In the genomic region with DNA sequence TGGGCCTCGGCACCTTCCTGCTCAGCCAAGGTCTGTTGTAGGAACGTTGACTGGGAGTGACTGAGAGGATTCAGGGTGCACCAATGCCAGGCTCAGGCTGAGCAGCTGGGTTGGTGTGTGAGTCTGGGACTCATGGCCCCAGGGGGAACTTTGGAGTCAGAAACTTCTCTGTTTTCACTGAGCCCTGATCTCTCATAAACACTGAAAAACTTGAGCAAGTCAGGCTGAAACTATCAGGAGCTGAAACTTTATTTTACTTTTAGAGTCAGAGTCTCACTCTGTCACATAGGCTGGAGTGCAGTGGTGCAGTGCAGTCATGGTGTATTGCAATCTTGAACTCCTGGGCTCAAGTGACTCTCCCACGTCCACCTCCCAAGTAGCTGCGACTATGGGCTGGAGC, we compare ENCODE assay signal across 9 cellular contexts. TPM values are rescaled to one million over a fixed set of nuclear protein-coding genes. Genes with fewer than 3 reads are reported as not detected.
DNase-seq lines count a peak whose midpoint lies in the region; ATAC-seq and TF ChIP-seq lines count a peak whose summit lies in the region.
"Had no signal": no experiment of that assay in that cellular context is flagged by ENCODE, and none has a peak within 500 bp of the region (broad histone marks: within the 10 kb centered on the region; RNA-seq: fewer than 3 reads in every experiment).

No MANE protein-coding gene starts in this region.

- H3F3A ChIP-seq in GM23338 (replicated peaks; ENCODE audit: low read depth) (no peaks in the 10 kb centered on the region), MM.1S (ENCODE audit: insufficient read depth, low read length) (peaks cover 4% of the 10 kb centered on the region)

- peak; percentile 73 for ATAC-seq in GM19023 (IDR thresholded peaks at IDR 0.05; ENCODE audit: unreplicated experiment)
- ATAC-seq in GM23338, result peak; percentile 24; the same call in 2 of the 3 replicates
- no peak for ATAC-seq in HG03139 (IDR thresholded peaks at IDR 0.05; ENCODE audit: unreplicated experiment)

- TF ChIP-seq POLR2A in transverse colon (IDR thresholded peaks at IDR 0.05), result no peak

- no peak for TF ChIP-seq CTCF in GM23338 (conservative IDR thresholded peaks at IDR 0.05; ENCODE audit: low read depth in 2 of 2)
- TF ChIP-seq CTCF in MM.1S (IDR thresholded peaks at IDR 0.05; ENCODE audit: low read length), result no peak
- no peak for TF ChIP-seq CTCF in transverse colon (IDR thresholded peaks at IDR 0.05)

- peaks cover 39% of the 10 kb centered on the region for H3K4me1 Mint-ChIP-seq in GM23338

- peaks cover 13% of the 10 kb centered on the region for H3K27me3 Mint-ChIP-seq in GM23338 (ENCODE audit: insufficient read depth, low read depth, poor library complexity)
- H3K27me3 Mint-ChIP-seq: dendritic cell treated with granulocyte-macrophage colony-stimulating factor and Interleukin-4, amounts not matched to agents 40 ng/mL and 50 ng/mL, for 4 days had no signal

- intact Hi-C loops in transverse colon (cut with DNase I; ENCODE audit: low total_unique reads), result loop anchor here (5.0 kb wide), 1 partner anchor 82 kb away; no protein-coding TSS in a partner anchor

- no peak overlapping the region for H3K4me3 Mint-ChIP-seq in GM23338
- H3K4me3 Mint-ChIP-seq: dendritic cell treated with granulocyte-macrophage colony-stimulating factor and Interleukin-4, amounts not matched to agents 40 ng/mL and 50 ng/mL, for 4 days had no signal

- no peak overlapping the region for H3K9ac ChIP-seq in MM.1S (ENCODE audit: low read length)

- in situ Hi-C loops in transverse colon (cut with MboI; ENCODE audit: low pct_ligation_motif_present in 1 of 4, low pct_unique_long_range_greater_than_20kb in 1 of 4, low sequenced_read_pairs in 3 of 4), result loop anchor here in 3 of 4 donors (5.0 to 10.0 kb wide), 2 partner anchors 199 to 202 kb away; no protein-coding TSS in a partner anchor

- H3K27ac ChIP-seq in GM23338 (ENCODE audit: low read depth), result peak overlapping the region; percentile 63
- peak overlapping the region; percentile 11; the same call in 1 of the 2 replicates for H3K27ac ChIP-seq in MM.1S (ENCODE audit: low read length)
- H3K27ac ChIP-seq in transverse colon, result no peak overlapping the region

- H3K27ac Mint-ChIP-seq in GM23338, result no peak overlapping the region; the same call in 1 of the 2 replicates
- H3K27ac Mint-ChIP-seq: dendritic cell treated with granulocyte-macrophage colony-stimulating factor and Interleukin-4, amounts not matched to agents 40 ng/mL and 50 ng/mL, for 4 days had no signal

- H3K9me3 Mint-ChIP-seq in GM23338, result no peaks in the 10 kb centered on the region; the same call in 2 of the 3 replicates

- H3K79me2 ChIP-seq in GM23338 (replicated peaks; ENCODE audit: insufficient read depth) (no peaks in the 10 kb centered on the region; the same call in 1 of the 2 replicates), MM.1S (ENCODE audit: low read length) (peaks cover 35% of the 10 kb centered on the region)

- H3K36me3 ChIP-seq in GM23338 (ENCODE audit: insufficient read depth) (no peaks in the 10 kb centered on the region; the same call in 1 of the 2 replicates), MM.1S (replicated peaks; ENCODE audit: insufficient read depth, low read length) (no peaks in the 10 kb centered on the region), transverse colon (no peaks in the 10 kb centered on the region)

- no peaks in the 10 kb centered on the region for H4K20me1 ChIP-seq in GM23338 (replicated peaks; ENCODE audit: insufficient read depth)
- no peaks in the 10 kb centered on the region for H4K20me1 ChIP-seq in MM.1S (ENCODE audit: insufficient read depth, low read length)

- H3K9me3 ChIP-seq in MM.1S (replicated peaks; ENCODE audit: insufficient read depth, low read length) (no peaks in the 10 kb centered on the region), transverse colon (no peaks in the 10 kb centered on the region)

- TF ChIP-seq EP300 in transverse colon (IDR thresholded peaks at IDR 0.05; ENCODE audit: low read depth), result no peak

- H3K4me3 ChIP-seq in GM23338 (no peak overlapping the region), MM.1S (ENCODE audit: low read length) (no peak overlapping the region), transverse colon (no peak overlapping the region)

- H3K27me3 ChIP-seq in GM23338 (ENCODE audit: insufficient read depth), result no peaks in the 10 kb centered on the region
- no peaks in the 10 kb centered on the region for H3K27me3 ChIP-seq in MM.1S (replicated peaks; ENCODE audit: insufficient read depth, low read length)
- no peaks in the 10 kb centered on the region for H3K27me3 ChIP-seq in transverse colon

- no peak overlapping the region for H2AFZ ChIP-seq in GM23338
- no peak overlapping the region for H2AFZ ChIP-seq in MM.1S (ENCODE audit: low read length)

- H3K4me1 ChIP-seq in GM23338 (ENCODE audit: insufficient read depth), result peaks cover 22% of the 10 kb centered on the region
- H3K4me1 ChIP-seq in MM.1S (ENCODE audit: low read length), result peaks cover 16% of the 10 kb centered on the region
- H3K4me1 ChIP-seq in transverse colon, result peaks cover 0 to 38% (median 10%) of the 10 kb centered on the region in 4 donors

- DNase-seq in GM23338 (ENCODE audit: low spot score), result no peak
- no peak for DNase-seq in MM.1S
- peak; percentile 23 for DNase-seq in stimulated activated CD8-positive, alpha-beta memory T cell treated with anti-CD3 and anti-CD28 coated beads, Interleukin-4, amount 100 ng/mL, for 48 hours
- DNase-seq in HT-29 (ENCODE audit: low spot score), result no peak
- no peak for DNase-seq in transverse colon
- DNase-seq: activated CD8-positive, alpha-beta memory T cell treated with anti-CD3 and anti-CD28 coated beads, Interleukin-2, amount 50 U/mL, for 48 hours had no signal

- no peaks in the 10 kb centered on the region for H3K9me2 ChIP-seq in GM23338 (ENCODE audit: insufficient read depth)
- H3K9me2 ChIP-seq in MM.1S (replicated peaks; ENCODE audit: insufficient read depth, low read length), result no peaks in the 10 kb centered on the region

- 60 to 80% methylated on average over 1 to 4 of the region's 4 CpGs for WGBS in transverse colon (ENCODE audit: low coverage in 1 of 2), 2 donors

- peaks cover 21% of the 10 kb centered on the region; the same call in 2 of the 3 replicates for H3K36me3 Mint-ChIP-seq in GM23338 (ENCODE audit: low read depth)

- no peak overlapping the region for H3K4me2 ChIP-seq in GM23338
- H3K4me2 ChIP-seq in MM.1S (ENCODE audit: low read depth, low read length), result no peak overlapping the region

TF ChIP-seq in GM23338, 12 proteins besides CTCF, POLR2A, EP300 and RAD21:
- TF ChIP-seq, protein P1, sequence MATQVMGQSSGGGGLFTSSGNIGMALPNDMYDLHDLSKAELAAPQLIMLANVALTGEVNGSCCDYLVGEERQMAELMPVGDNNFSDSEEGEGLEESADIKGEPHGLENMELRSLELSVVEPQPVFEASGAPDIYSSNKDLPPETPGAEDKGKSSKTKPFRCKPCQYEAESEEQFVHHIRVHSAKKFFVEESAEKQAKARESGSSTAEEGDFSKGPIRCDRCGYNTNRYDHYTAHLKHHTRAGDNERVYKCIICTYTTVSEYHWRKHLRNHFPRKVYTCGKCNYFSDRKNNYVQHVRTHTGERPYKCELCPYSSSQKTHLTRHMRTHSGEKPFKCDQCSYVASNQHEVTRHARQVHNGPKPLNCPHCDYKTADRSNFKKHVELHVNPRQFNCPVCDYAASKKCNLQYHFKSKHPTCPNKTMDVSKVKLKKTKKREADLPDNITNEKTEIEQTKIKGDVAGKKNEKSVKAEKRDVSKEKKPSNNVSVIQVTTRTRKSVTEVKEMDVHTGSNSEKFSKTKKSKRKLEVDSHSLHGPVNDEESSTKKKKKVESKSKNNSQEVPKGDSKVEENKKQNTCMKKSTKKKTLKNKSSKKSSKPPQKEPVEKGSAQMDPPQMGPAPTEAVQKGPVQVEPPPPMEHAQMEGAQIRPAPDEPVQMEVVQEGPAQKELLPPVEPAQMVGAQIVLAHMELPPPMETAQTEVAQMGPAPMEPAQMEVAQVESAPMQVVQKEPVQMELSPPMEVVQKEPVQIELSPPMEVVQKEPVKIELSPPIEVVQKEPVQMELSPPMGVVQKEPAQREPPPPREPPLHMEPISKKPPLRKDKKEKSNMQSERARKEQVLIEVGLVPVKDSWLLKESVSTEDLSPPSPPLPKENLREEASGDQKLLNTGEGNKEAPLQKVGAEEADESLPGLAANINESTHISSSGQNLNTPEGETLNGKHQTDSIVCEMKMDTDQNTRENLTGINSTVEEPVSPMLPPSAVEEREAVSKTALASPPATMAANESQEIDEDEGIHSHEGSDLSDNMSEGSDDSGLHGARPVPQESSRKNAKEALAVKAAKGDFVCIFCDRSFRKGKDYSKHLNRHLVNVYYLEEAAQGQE (IDR thresholded peaks at IDR 0.05; ENCODE audit: unreplicated experiment), result no peak
- TF ChIP-seq CREB1 (CRISPR knock-in tag; IDR thresholded peaks at IDR 0.05; ENCODE audit: low read depth) (no peak), EZH2 (IDR thresholded peaks at IDR 0.05; ENCODE audit: low read depth, unreplicated experiment) (no peak)
- TF ChIP-seq, protein P2, sequence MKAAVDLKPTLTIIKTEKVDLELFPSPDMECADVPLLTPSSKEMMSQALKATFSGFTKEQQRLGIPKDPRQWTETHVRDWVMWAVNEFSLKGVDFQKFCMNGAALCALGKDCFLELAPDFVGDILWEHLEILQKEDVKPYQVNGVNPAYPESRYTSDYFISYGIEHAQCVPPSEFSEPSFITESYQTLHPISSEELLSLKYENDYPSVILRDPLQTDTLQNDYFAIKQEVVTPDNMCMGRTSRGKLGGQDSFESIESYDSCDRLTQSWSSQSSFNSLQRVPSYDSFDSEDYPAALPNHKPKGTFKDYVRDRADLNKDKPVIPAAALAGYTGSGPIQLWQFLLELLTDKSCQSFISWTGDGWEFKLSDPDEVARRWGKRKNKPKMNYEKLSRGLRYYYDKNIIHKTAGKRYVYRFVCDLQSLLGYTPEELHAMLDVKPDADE (IDR thresholded peaks at IDR 0.05), result no peak

RNA-seq across cellular contexts. Expression of a gene that starts 3.0 kb away (rescaled TPM):
- 47.4 and 50.1 TPM in 2 replicates for total RNA-seq in GM23338 (2014; rRNA removed; shearing (Covaris generic))
- polyA plus RNA-seq in GM23338 (2016; fragmentation: Nextera tagmentation; extraction: Ambion mirVana), result 12.2 and 13.4 TPM in 2 replicates
- total RNA-seq in HT-29 (2014; rRNA removed; shearing (Covaris generic)), result 186 and 190 TPM in 2 replicates
- 100 to 1,000 TPM in 3 of 4 donors, 10 to 100 TPM in 1; 91.7 to 247 (median 115) TPM for total RNA-seq in transverse colon

Comparison
In these comparisons a context has a peak if more than half of its experiments do, and no peak if none do; other contexts are left out.
1. H3K27ac ChIP-seq: peak in GM23338 (single experiment) and MM.1S (single experiment); none in transverse colon (0 of 4).